7 cellular contexts compared by ENCODE assay signal in the genomic region with DNA sequence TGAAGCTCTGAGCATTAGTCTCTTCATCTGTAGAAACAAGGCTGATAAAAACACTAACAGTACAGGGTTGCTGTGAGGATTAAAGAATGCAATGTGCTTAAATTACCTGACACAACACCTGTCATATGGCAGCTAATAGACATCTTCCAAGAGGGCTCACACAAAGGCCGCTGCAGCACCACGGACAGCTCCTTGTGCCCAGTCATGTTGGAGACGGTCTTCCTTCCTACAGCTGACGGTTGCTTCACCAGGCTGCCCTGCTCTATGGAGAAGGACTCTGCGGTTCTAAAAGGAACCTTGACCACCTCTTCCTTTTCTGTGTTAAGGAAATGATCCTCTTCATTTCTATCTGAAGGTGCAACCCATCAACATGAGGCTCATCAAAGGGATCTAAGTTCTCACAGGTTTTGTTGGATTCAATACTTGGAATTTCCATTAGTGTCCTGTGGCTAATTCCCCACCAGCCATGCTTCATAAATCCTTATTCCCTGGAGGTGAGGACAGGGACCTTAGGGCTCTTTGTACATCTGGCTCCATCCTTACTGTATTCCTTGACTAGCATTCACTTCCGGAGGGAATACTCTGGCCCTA.
A peak's percentile ranks its signal among the peaks of the same experiment; 100 is the strongest.
DNase-seq lines count a peak whose midpoint lies in the region; ATAC-seq and TF ChIP-seq lines count a peak whose summit lies in the region.

No MANE protein-coding gene starts in this region.

- no peak overlapping the region for H3K4me3 ChIP-seq in Jurkat, Clone E6-1 (ENCODE audit: low read length)
- H3K4me3 ChIP-seq in ascending aorta, result no peak overlapping the region

- H3K27ac ChIP-seq in ascending aorta, result no peak overlapping the region

- H3K4me1 ChIP-seq in ascending aorta, result no peaks in the 10 kb centered on the region

- intact Hi-C loops in sciatic nerve (cut with DNase I) (no loop called here), ascending aorta (cut with DNase I) (no loop called here)

- no peaks in the 10 kb centered on the region for H3K9me3 ChIP-seq in ascending aorta

- peak; percentile 59 for ATAC-seq in esophagus mucosa
- no peak for ATAC-seq in sciatic nerve
- ATAC-seq in GM21447 (IDR thresholded peaks at IDR 0.05; ENCODE audit: unreplicated experiment), result no peak
- no peak for ATAC-seq in HG03095 (IDR thresholded peaks at IDR 0.05; ENCODE audit: unreplicated experiment)

- peak; percentile 45 for DNase-seq in Jurkat, Clone E6-1 (ENCODE audit: low read depth, low spot score)
- DNase-seq in T-helper 9 cell (peak; percentile 3), sciatic nerve (ENCODE audit: low spot score) (peak; percentile 59), ascending aorta (ENCODE audit: low spot score in 2 of 2) (no peak)

- H3K36me3 ChIP-seq in ascending aorta, result no peaks in the 10 kb centered on the region

- TF ChIP-seq CTCF in ascending aorta (IDR thresholded peaks at IDR 0.05), result no peak

- H3K27me3 ChIP-seq in ascending aorta, result no peaks in the 10 kb centered on the region

Comparison
In these comparisons a context has a peak if more than half of its experiments do, and no peak if none do; other contexts are left out.
1. DNase-seq: peak in Jurkat, Clone E6-1 (single experiment), T-helper 9 cell (single experiment) and sciatic nerve (single experiment); none in ascending aorta (0 of 2).